ENCODE assay signal across 8 cellular contexts in the genomic region with DNA sequence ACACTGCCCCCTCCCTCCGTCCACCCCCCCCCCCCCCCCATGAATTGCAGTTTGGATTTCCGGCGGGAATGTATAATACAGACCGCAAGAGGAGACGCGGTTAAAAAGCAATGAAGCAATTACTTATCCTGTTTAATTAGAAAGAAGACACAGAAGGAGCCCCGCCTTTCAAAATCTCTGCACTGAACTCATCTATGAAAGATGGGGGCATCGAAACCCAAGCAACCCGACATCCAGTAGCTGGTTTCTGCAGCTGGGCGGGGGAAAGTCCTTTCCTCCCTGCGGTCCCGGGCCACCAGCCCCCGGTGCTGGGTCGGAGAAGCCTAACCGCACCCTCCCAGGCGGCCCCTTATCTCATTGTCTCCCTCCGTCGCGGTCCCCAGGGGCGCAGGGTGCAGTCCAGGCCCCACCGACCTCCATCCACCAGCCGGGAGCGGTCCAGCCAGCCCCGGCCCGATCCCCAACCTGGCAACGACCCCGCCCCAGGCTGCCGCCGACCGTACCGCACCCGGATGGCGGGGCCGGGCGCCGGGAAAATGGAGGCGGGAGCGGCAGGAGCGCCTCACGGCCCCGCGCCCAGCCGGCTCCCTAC. TPM values are rescaled to one million over a fixed set of nuclear protein-coding genes. Genes with fewer than 3 reads are reported as not detected.
DNase-seq lines count a peak whose midpoint lies in the region; ATAC-seq and TF ChIP-seq lines count a peak whose summit lies in the region.

No MANE protein-coding gene starts in this region.

- no peaks in the 10 kb centered on the region for H3K27me3 ChIP-seq in Karpas-422 (ENCODE audit: low read length)
- H3K27me3 ChIP-seq in esophagus muscularis mucosa = no peaks in the 10 kb centered on the region
- no peaks in the 10 kb centered on the region for H3K27me3 ChIP-seq in neural progenitor cell
- H3K27me3 ChIP-seq in transverse colon = no peaks in the 10 kb centered on the region

- H3K4me1 Mint-ChIP-seq in activated CD8-positive, alpha-beta memory T cell treated with anti-CD3 and anti-CD28 coated beads, Interleukin-2, amount 10 ng/mL, durations not matched to agents 7 days and 5 days = peaks cover 13% of the 10 kb centered on the region
- peaks cover 26% of the 10 kb centered on the region for H3K4me1 Mint-ChIP-seq in neural progenitor cell

- peak; percentile 29 for ATAC-seq in GM21423 (IDR thresholded peaks at IDR 0.05; ENCODE audit: unreplicated experiment)
- peak; percentile 52 for ATAC-seq in activated CD8-positive, alpha-beta memory T cell treated with anti-CD3 and anti-CD28 coated beads, Interleukin-2, amount 10 ng/mL, durations not matched to agents 7 days and 5 days

- H3K79me2 ChIP-seq in Karpas-422 (ENCODE audit: low read length) = no peaks in the 10 kb centered on the region
- H3K79me2 ChIP-seq in neural progenitor cell (ENCODE audit: low read depth) = peaks cover 47% of the 10 kb centered on the region

- no peak for TF ChIP-seq POLR2A in esophagus muscularis mucosa (IDR thresholded peaks at IDR 0.05; ENCODE audit: low read depth)
- no peak for TF ChIP-seq POLR2A in transverse colon (IDR thresholded peaks at IDR 0.05)

- peaks cover 79% of the 10 kb centered on the region for H3K27me3 Mint-ChIP-seq in activated CD8-positive, alpha-beta memory T cell treated with anti-CD3 and anti-CD28 coated beads, Interleukin-2, amount 10 ng/mL, durations not matched to agents 7 days and 5 days
- peaks cover 7% of the 10 kb centered on the region for H3K27me3 Mint-ChIP-seq in neural progenitor cell (ENCODE audit: insufficient read depth, low read depth)

- H3K9me3 ChIP-seq in Karpas-422 (ENCODE audit: low read length) = no peaks in the 10 kb centered on the region
- H3K9me3 ChIP-seq in esophagus muscularis mucosa = no peaks in the 10 kb centered on the region
- no peaks in the 10 kb centered on the region for H3K9me3 ChIP-seq in neural progenitor cell (ENCODE audit: low read depth)
- no peaks in the 10 kb centered on the region for H3K9me3 ChIP-seq in transverse colon

- 0% methylated on average over 12 of the region's 43 CpGs for WGBS in esophagus muscularis mucosa
- 1% methylated on average over 9 of the region's 43 CpGs; no CpG with 5 or more reads in 1 of the 2 donors for WGBS in transverse colon (ENCODE audit: low coverage in 1 of 2), 2 donors

- CTCF ChIA-PET in activated CD8-positive, alpha-beta memory T cell treated with anti-CD3 and anti-CD28 coated beads, Interleukin-2, amount 10 ng/mL, durations not matched to agents 7 days and 5 days (lab: Charles Lee) = interaction anchor here (1.1 kb wide), 2 partner anchors 22 to 280 kb away, joined by 3 read pairs; no protein-coding TSS in a partner anchor

- peak in 9 of 14 donors; percentile 31 to 66 (median 53) for DNase-seq in C1 segment of cervical spinal cord (lab: John Stamatoyannopoulos, UW)
- DNase-seq in Karpas-422 = no peak
- DNase-seq in activated CD8-positive, alpha-beta memory T cell treated with anti-CD3 and anti-CD28 coated beads, Interleukin-2, amount 10 ng/mL, durations not matched to agents 7 days and 5 days = peak; percentile 47
- no peak for DNase-seq in esophagus muscularis mucosa (ENCODE audit: extremely low spot score)
- no peak for DNase-seq in neural progenitor cell (ENCODE audit: low spot score)
- peak; percentile 47 for DNase-seq in transverse colon
- DNase-seq in NCI-H1105 treated with DMSO at 0.1 percent for 48 hours (lab: John Stamatoyannopoulos, UW) = no peak

- no peaks in the 10 kb centered on the region for H4K20me1 ChIP-seq in Karpas-422 (ENCODE audit: insufficient read depth, low read depth, low read length)
- H4K20me1 ChIP-seq in neural progenitor cell (ENCODE audit: low read depth) = peaks cover 22% of the 10 kb centered on the region

- in situ Hi-C loops in transverse colon (cut with MboI; ENCODE audit: low pct_ligation_motif_present in 1 of 4, low pct_unique_long_range_greater_than_20kb in 1 of 4, low sequenced_read_pairs in 3 of 4) = no loop called here

- intact Hi-C loops in esophagus muscularis mucosa (cut with DNase I) = loop anchor here (10.0 kb wide), 1 partner anchor 250 kb away; no protein-coding TSS in a partner anchor
- intact Hi-C loops in transverse colon (cut with DNase I; ENCODE audit: low total_unique reads) = no loop called here

- H3K4me3 ChIP-seq in Karpas-422 (ENCODE audit: low read length) (peak overlapping the region; percentile 58), esophagus muscularis mucosa (peak overlapping the region; percentile 89 to 95 (median 94)), neural progenitor cell (peak overlapping the region; percentile 94), transverse colon (peak overlapping the region; percentile 75 to 95 (median 79))

- H3K36me3 Mint-ChIP-seq in activated CD8-positive, alpha-beta memory T cell treated with anti-CD3 and anti-CD28 coated beads, Interleukin-2, amount 10 ng/mL, durations not matched to agents 7 days and 5 days = peaks cover 11% of the 10 kb centered on the region
- peaks cover 3% of the 10 kb centered on the region for H3K36me3 Mint-ChIP-seq in neural progenitor cell

- H3K4me2 ChIP-seq in Karpas-422 (ENCODE audit: low read depth, low read length, poor library complexity, severe bottlenecking) (peak overlapping the region; percentile 61), neural progenitor cell (peak overlapping the region; percentile 99)

- H3K9me2 ChIP-seq in Karpas-422 (replicated peaks; ENCODE audit: insufficient read depth, low read length) = no peaks in the 10 kb centered on the region

- no peaks in the 10 kb centered on the region for H3K36me3 ChIP-seq in Karpas-422 (ENCODE audit: insufficient read depth, low read length)
- H3K36me3 ChIP-seq in esophagus muscularis mucosa = no peaks in the 10 kb centered on the region
- H3K36me3 ChIP-seq in neural progenitor cell = no peaks in the 10 kb centered on the region
- no peaks in the 10 kb centered on the region for H3K36me3 ChIP-seq in transverse colon

- H2AFZ ChIP-seq in Karpas-422 (ENCODE audit: low read length) (no peak overlapping the region), neural progenitor cell (replicated peaks) (peak overlapping the region; percentile 89)

- H3F3A ChIP-seq in neural progenitor cell (ENCODE audit: low read depth) = peaks cover 29% of the 10 kb centered on the region

- peaks cover 4% of the 10 kb centered on the region for H3K9me3 Mint-ChIP-seq in activated CD8-positive, alpha-beta memory T cell treated with anti-CD3 and anti-CD28 coated beads, Interleukin-2, amount 10 ng/mL, durations not matched to agents 7 days and 5 days (ENCODE audit: low read depth)
- peaks cover 15% of the 10 kb centered on the region for H3K9me3 Mint-ChIP-seq in neural progenitor cell

- TF ChIP-seq EP300 in esophagus muscularis mucosa (IDR thresholded peaks at IDR 0.05) (no peak), transverse colon (IDR thresholded peaks at IDR 0.05; ENCODE audit: low read depth) (no peak)

- H3K27ac Mint-ChIP-seq in activated CD8-positive, alpha-beta memory T cell treated with anti-CD3 and anti-CD28 coated beads, Interleukin-2, amount 10 ng/mL, durations not matched to agents 7 days and 5 days = no peak overlapping the region
- peak overlapping the region; percentile 18 for H3K27ac Mint-ChIP-seq in neural progenitor cell

- H3K4me1 ChIP-seq in Karpas-422 (ENCODE audit: low read length) (0 out of 2 replicates have a peak, but pooled peaks cover 2% of the 10 kb centered on the region), esophagus muscularis mucosa (peaks cover 13 to 27% (median 23%) of the 10 kb centered on the region in 4 donors), neural progenitor cell (peaks cover 16% of the 10 kb centered on the region), transverse colon (peaks cover 4 to 23% (median 18%) of the 10 kb centered on the region in 4 donors)

- 0 out of 2 replicates have a peak overlapping the region, but pooled peaks have one; percentile 9 for H3K9ac ChIP-seq in Karpas-422 (ENCODE audit: low read length)
- H3K9ac ChIP-seq in neural progenitor cell = peak overlapping the region; percentile 61

- H3K27ac ChIP-seq in Karpas-422 (ENCODE audit: low read length) (no peak overlapping the region), esophagus muscularis mucosa (replicated peaks in 1 of 4) (peak overlapping the region; percentile 88 to 97 (median 93)), neural progenitor cell (peak overlapping the region; percentile 68), transverse colon (peak overlapping the region; percentile 93 to 97 (median 94))

- TF ChIP-seq CTCF in esophagus muscularis mucosa (IDR thresholded peaks at IDR 0.05) (no peak), neural progenitor cell (IDR thresholded peaks at IDR 0.05) (no peak), transverse colon (IDR thresholded peaks at IDR 0.05) (no peak)

- H3K4me3 Mint-ChIP-seq in activated CD8-positive, alpha-beta memory T cell treated with anti-CD3 and anti-CD28 coated beads, Interleukin-2, amount 10 ng/mL, durations not matched to agents 7 days and 5 days = peak overlapping the region; percentile 53
- H3K4me3 Mint-ChIP-seq in neural progenitor cell = peak overlapping the region; percentile 93

RNA-seq across cellular contexts. Expression of gene RAPH1, which starts 0.5 kb away (rescaled TPM):
- total RNA-seq in Karpas-422 (2014; rRNA removed; shearing (Covaris generic); ENCODE audit: low replicate concordance) = not detected in 2 replicates
- total RNA-seq in activated CD8-positive, alpha-beta memory T cell treated with anti-CD3 and anti-CD28 coated beads, Interleukin-2, amount 10 ng/mL, durations not matched to agents 7 days and 5 days = under 1 TPM; 0.16 to 0.73 TPM
- 10 to 100 TPM; 15.4 to 20.4 (median 18.2) TPM for total RNA-seq in esophagus muscularis mucosa
- 9.3 and 11.2 TPM in 2 replicates for total RNA-seq in neural progenitor cell (ENCODE audit: low replicate concordance)
- total RNA-seq in transverse colon = 100 to 1,000 TPM in 1 of 4 donors, 10 to 100 TPM in 3; 36.0 to 160 (median 41.8) TPM

Comparison
In these comparisons a context has a peak if more than half of its experiments do, and no peak if none do; other contexts are left out.
1. DNase-seq: peak in C1 segment of cervical spinal cord (9 of 14), activated CD8-positive, alpha-beta memory T cell treated with anti-CD3 and anti-CD28 coated beads, Interleukin-2, amount 10 ng/mL, durations not matched to agents 7 days and 5 days (single experiment) and transverse colon (single experiment); none in Karpas-422 (single experiment), esophagus muscularis mucosa (single experiment), neural progenitor cell (single experiment) and NCI-H1105 treated with DMSO at 0.1 percent for 48 hours (single experiment).
2. Peak in every context shown above with its lines, with median percentiles within 50 percentile points of each other: H3K4me3 ChIP-seq.